ENCODE assay signal across 11 cellular contexts in the genomic region with DNA sequence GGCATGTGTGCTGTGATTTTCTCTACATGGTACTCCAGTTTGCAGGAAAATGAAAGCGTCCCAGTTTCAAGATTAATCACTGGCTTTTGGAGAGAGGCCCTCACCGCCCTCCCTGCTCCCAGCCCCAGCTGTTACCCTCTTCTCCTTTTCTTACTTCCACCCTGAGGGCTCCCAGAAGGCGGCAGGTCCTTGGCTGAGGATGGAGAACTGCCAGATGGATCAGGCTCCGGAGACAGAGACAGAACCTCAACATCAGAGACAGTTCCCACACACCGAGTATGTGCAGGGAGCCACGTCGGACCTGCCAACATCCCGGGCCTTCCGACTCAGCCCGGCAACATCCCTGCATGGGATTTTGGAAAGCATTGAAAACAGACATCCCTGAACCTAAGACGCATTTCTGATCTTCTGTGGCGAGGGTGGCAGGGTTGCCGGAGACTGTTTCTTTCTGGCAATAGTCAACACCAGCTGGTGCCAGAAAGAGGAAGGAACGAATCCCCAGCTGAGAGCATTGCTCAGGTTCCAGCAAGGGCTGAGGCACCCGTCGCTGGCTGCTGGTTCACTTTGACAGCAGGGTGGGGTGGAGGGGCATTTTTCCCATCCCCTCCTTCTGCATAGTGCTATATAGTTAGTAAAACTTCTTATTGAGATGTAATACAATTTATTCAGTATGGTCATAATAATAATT.
DNase-seq lines count a peak whose midpoint lies in the region; ATAC-seq and TF ChIP-seq lines count a peak whose summit lies in the region.
"Had no signal": no experiment of that assay in that cellular context is flagged by ENCODE, and none has a peak within 500 bp of the region (broad histone marks: within the 10 kb centered on the region; RNA-seq: fewer than 3 reads in every experiment).

No MANE protein-coding gene starts in this region.

- H2BK120ac ChIP-seq in mesenchymal stem cell (ENCODE audit: low read depth, low read length) = no peak overlapping the region

- TF ChIP-seq CTCF in upper lobe of left lung (IDR thresholded peaks at IDR 0.05) = no peak

- peak overlapping the region; percentile 29 for H3K4me3 ChIP-seq in adipocyte (ENCODE audit: low read length)
- peak overlapping the region in 1 of 2 experiments; percentile 50 for H3K4me3 ChIP-seq in mesenchymal stem cell (ENCODE audit: insufficient read depth in 1 of 2, low read depth in 1 of 2, low read length in 2 of 2)
- H3K4me3 ChIP-seq in upper lobe of left lung = no peak overlapping the region
- H3K4me3 ChIP-seq: uterus had no signal

- no peak overlapping the region for H3K14ac ChIP-seq in mesenchymal stem cell (ENCODE audit: low read length in 2 of 2)

- peak overlapping the region; percentile 29 to 42 for H2BK12ac ChIP-seq in mesenchymal stem cell (ENCODE audit: low read length in 2 of 2)

- H2BK15ac ChIP-seq in mesenchymal stem cell (ENCODE audit: low read depth, poor library complexity, severe bottlenecking) = peak overlapping the region; percentile 15

- H3K27ac ChIP-seq in mesenchymal stem cell (ENCODE audit: low read length, poor library complexity, severe bottlenecking) = no peak overlapping the region
- peak overlapping the region in 1 of 4 donors; percentile 47 for H3K27ac ChIP-seq in upper lobe of left lung
- H3K27ac ChIP-seq: uterus had no signal

- H2BK5ac ChIP-seq in mesenchymal stem cell (ENCODE audit: low read depth, low read length, poor library complexity, severe bottlenecking) = no peak overlapping the region

- H3K36me3 ChIP-seq in adipocyte (ENCODE audit: control insufficient read depth, insufficient read depth, low read length, severe bottlenecking) (no peaks in the 10 kb centered on the region), mesenchymal stem cell (ENCODE audit: control insufficient read depth in 1 of 2, insufficient read depth in 2 of 2, low read depth in 1 of 2, low read length in 2 of 2) (no peaks in the 10 kb centered on the region), upper lobe of left lung (no peaks in the 10 kb centered on the region)
- H3K36me3 ChIP-seq: uterus had no signal

- no peak overlapping the region for H2AFZ ChIP-seq in mesenchymal stem cell (ENCODE audit: low read depth, low read length)

- no peak for TF ChIP-seq EP300 in upper lobe of left lung (IDR thresholded peaks at IDR 0.05)

- ATAC-seq in upper lobe of left lung (ENCODE audit: low FRiP score in 2 of 2) (peak; percentile 43 to 80), GM21786 (IDR thresholded peaks at IDR 0.05; ENCODE audit: unreplicated experiment) (no peak), GM19324 (IDR thresholded peaks at IDR 0.05; ENCODE audit: low FRiP score, unreplicated experiment) (no peak)

- no peaks in the 10 kb centered on the region for H3K79me1 ChIP-seq in mesenchymal stem cell (replicated peaks; ENCODE audit: low read length, poor library complexity, severe bottlenecking)

- H3K4me2 ChIP-seq in mesenchymal stem cell (ENCODE audit: low read length, poor library complexity, severe bottlenecking) = no peak overlapping the region

- H3K27me3 ChIP-seq in adipocyte (replicated peaks; ENCODE audit: control insufficient read depth, insufficient read depth, low read length) = peaks cover under 1% of the 10 kb centered on the region
- H3K27me3 ChIP-seq in mesenchymal stem cell (ENCODE audit: control insufficient read depth in 1 of 2, insufficient read depth in 1 of 2, low read length in 2 of 2) = peaks cover 0 to 50% of the 10 kb centered on the region in 2 experiments
- no peaks in the 10 kb centered on the region for H3K27me3 ChIP-seq in upper lobe of left lung
- H3K27me3 ChIP-seq: uterus had no signal

- no peak overlapping the region for H4K91ac ChIP-seq in mesenchymal stem cell (ENCODE audit: low read length)

- peaks cover 18% of the 10 kb centered on the region for H3K4me1 ChIP-seq in adipocyte (ENCODE audit: control insufficient read depth, insufficient read depth, low read length)
- peaks cover 3% of the 10 kb centered on the region for H3K4me1 ChIP-seq in mesenchymal stem cell (ENCODE audit: control insufficient read depth, insufficient read depth, low read depth, low read length)
- H3K4me1 ChIP-seq in upper lobe of left lung = peaks cover 0 to 3% (median 0%) of the 10 kb centered on the region in 4 donors
- H3K4me1 ChIP-seq: uterus had no signal

- TF ChIP-seq POLR2A in upper lobe of left lung (IDR thresholded peaks at IDR 0.05) = no peak

- H4K8ac ChIP-seq in mesenchymal stem cell (ENCODE audit: low read length) = peak overlapping the region; percentile 20

- DNase-seq in MV-4-11 (lab: John Stamatoyannopoulos, UW) (peak; percentile 76), adipocyte (ENCODE audit: low read depth) (no peak), mesenchymal stem cell (no peak), upper lobe of left lung (no peak), GM19240 (ENCODE audit: insufficient read length, low spot score) (no peak)
- DNase-seq: activated CD4-positive, CD25-positive, alpha-beta regulatory T cell; NCI-H2081 treated with DMSO at 0.1 percent for 48 hours; RPMI8226; uterus had no signal

- no peak overlapping the region for H3K23ac ChIP-seq in mesenchymal stem cell (ENCODE audit: low read length in 2 of 2)

- peak overlapping the region; percentile 10 to 27 for H3K4ac ChIP-seq in mesenchymal stem cell (ENCODE audit: low read depth in 1 of 2, low read length in 2 of 2)

- H3K9me3 ChIP-seq in adipocyte (ENCODE audit: control insufficient read depth, low read length) (peaks cover 6% of the 10 kb centered on the region), mesenchymal stem cell (ENCODE audit: control insufficient read depth, low read length) (peaks cover 7% of the 10 kb centered on the region), upper lobe of left lung (no peaks in the 10 kb centered on the region)
- H3K9me3 ChIP-seq: uterus had no signal

- H3K18ac ChIP-seq in mesenchymal stem cell (ENCODE audit: low read depth in 1 of 2, low read length in 2 of 2) = peak overlapping the region; percentile 14 to 18

- H2AK5ac ChIP-seq in mesenchymal stem cell (ENCODE audit: low read length, severe bottlenecking) = peak overlapping the region; percentile 67

- H3K9ac ChIP-seq in adipocyte (ENCODE audit: low read length) (no peak overlapping the region), mesenchymal stem cell (ENCODE audit: low read length) (no peak overlapping the region)

- 91% methylated on average over 14 of the region's 16 CpGs for WGBS in mesenchymal stem cell
- 36 to 45% methylated on average over 16 of the region's 16 CpGs for WGBS in upper lobe of left lung, 2 donors

Comparison
In these comparisons a context has a peak if more than half of its experiments do, and no peak if none do; other contexts are left out.
1. ATAC-seq: peak in upper lobe of left lung (2 of 2); none in GM21786 (single experiment) and GM19324 (single experiment).